In the genomic region with DNA sequence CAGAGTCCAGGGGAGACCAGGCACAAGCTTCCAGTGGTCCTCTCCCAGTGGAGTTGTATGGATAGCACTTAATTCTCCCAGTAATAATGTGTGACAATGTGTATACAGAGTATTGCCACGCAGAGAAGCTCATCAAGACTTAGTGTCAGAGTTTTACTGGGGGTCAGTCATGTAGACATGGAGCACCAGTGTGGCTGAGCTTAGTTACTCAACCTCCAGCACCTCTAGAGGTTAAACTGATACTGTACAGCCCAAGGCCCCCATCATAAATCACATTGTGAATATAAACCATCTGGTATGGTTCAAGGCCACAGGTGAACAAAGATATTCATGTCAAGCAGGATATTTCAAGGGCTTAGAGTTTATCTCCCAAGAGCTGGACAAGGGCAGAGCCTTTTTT, we compare ENCODE assay signal across 24 cellular contexts.
"Had no signal": no experiment of that assay in that cellular context is flagged by ENCODE, and none has a peak within 500 bp of the region (broad histone marks: within the 10 kb centered on the region; RNA-seq: fewer than 3 reads in every experiment).

No MANE protein-coding gene starts in this region.

- H3K36me3 ChIP-seq: neutrophil, right lobe of liver, stomach, thyroid gland, upper lobe of left lung, vagina had no signal

- H3K27ac ChIP-seq: epithelial cell of prostate, neutrophil, right lobe of liver, stomach, thyroid gland, upper lobe of left lung, vagina had no signal

- H3K4me1 ChIP-seq: right lobe of liver, stomach, thyroid gland, upper lobe of left lung, vagina had no signal

- H3K27me3 Mint-ChIP-seq: progenitor cell of endocrine pancreas had no signal

- H3K4me3 ChIP-seq: right lobe of liver, stomach, thyroid gland, upper lobe of left lung, vagina had no signal

- H3K27me3 ChIP-seq: neutrophil, right lobe of liver, stomach, thyroid gland, upper lobe of left lung, vagina had no signal

- DNase-seq: activated CD4-positive, alpha-beta T cell treated with anti-CD3 and anti-CD28 coated beads for 4 hours; activated CD4-positive, alpha-beta T cell treated with anti-CD3 and anti-CD28 coated beads, Interleukin-2, amount 50 U/mL, for 48 hours; activated CD8-positive, alpha-beta memory T cell treated with anti-CD3 and anti-CD28 coated beads for 24 hours; activated effector memory CD4-positive, alpha-beta T cell treated with Interleukin-2 at 50 U/mL for 16 hours; activated naive CD4-positive, alpha-beta T cell treated with Interleukin-2 at 50 U/mL for 16 hours; anterior cingulate cortex; dermis blood vessel endothelial cell; effector CD4-positive, alpha-beta T cell; left cardiac atrium; mammary epithelial cell; naive B cell; nephron progenitor cell; right lobe of liver; stimulated activated CD4-positive, alpha-beta T cell treated with anti-CD3 and anti-CD28 coated beads, Interleukin-2, amount 100 ng/mL, for 48 hours; stomach; thyroid gland; upper lobe of left lung had no signal

- H3K9me3 Mint-ChIP-seq: mesothelial cell of epicardium; T-helper 2 cell treated with Interferon-gamma antibody and Interleukin-4, amounts not matched to agents 5 μg/mL and 100 μg/mL, for 36 hours had no signal

- ATAC-seq: left cardiac atrium, right lobe of liver had no signal

- H3K4me1 Mint-ChIP-seq: mesothelial cell of epicardium, naive B cell had no signal

- H3K27ac Mint-ChIP-seq: activated naive CD8-positive, alpha-beta T cell; mesothelial cell of epicardium; naive B cell; nephron progenitor cell; progenitor cell of endocrine pancreas; T-helper 2 cell treated with Interferon-gamma antibody and Interleukin-4, amounts not matched to agents 5 μg/mL and 100 μg/mL, for 36 hours had no signal

- H3K4me3 Mint-ChIP-seq: activated naive CD8-positive, alpha-beta T cell; mesothelial cell of epicardium; naive B cell; nephron progenitor cell; T-helper 2 cell treated with Interferon-gamma antibody and Interleukin-4, amounts not matched to agents 5 μg/mL and 100 μg/mL, for 36 hours had no signal

- H3K9me3 ChIP-seq: neutrophil, right lobe of liver, stomach, thyroid gland, upper lobe of left lung, vagina had no signal

- H3K36me3 Mint-ChIP-seq: activated naive CD8-positive, alpha-beta T cell; mesothelial cell of epicardium; naive B cell had no signal
